7 cellular contexts compared by ENCODE assay signal in genomic region chrX:152831391-152831790, GRCh38. TPM values are rescaled to one million over a fixed set of nuclear protein-coding genes. Genes with fewer than 3 reads are reported as not detected.
DNase-seq lines count a peak whose midpoint lies in the region; ATAC-seq lines count a peak whose summit lies in the region.

No MANE protein-coding gene starts in this region.

- H3K9ac ChIP-seq in iPS-15b (ENCODE audit: low read depth, low read length): peak overlapping the region; percentile 70

- H3K27me3 Mint-ChIP-seq in activated CD8-positive, alpha-beta T cell treated with anti-CD3 and anti-CD28 coated beads, Interleukin-2, amount 10 ng/mL, durations not matched to agents 7 days and 5 days (ENCODE audit: low read depth): no peaks in the 10 kb centered on the region
- H3K27me3 Mint-ChIP-seq in stimulated activated naive CD8-positive, alpha-beta T cell treated with anti-CD3 and anti-CD28 coated beads, Interleukin-15, amount 100 ng/mL, for 72 hours: no peaks in the 10 kb centered on the region

- ATAC-seq in HG03342 (IDR thresholded peaks at IDR 0.05; ENCODE audit: unreplicated experiment) (peak; percentile 0), HG02678 (IDR thresholded peaks at IDR 0.05; ENCODE audit: unreplicated experiment) (no peak)
- no peak for ATAC-seq in activated CD8-positive, alpha-beta T cell treated with anti-CD3 and anti-CD28 coated beads, Interleukin-2, amount 10 ng/mL, durations not matched to agents 7 days and 5 days
- ATAC-seq in stimulated activated naive CD8-positive, alpha-beta T cell treated with anti-CD3 and anti-CD28 coated beads, Interleukin-15, amount 100 ng/mL, for 72 hours: no peak

- peaks cover 7% of the 10 kb centered on the region for H3K36me3 ChIP-seq in iPS-15b (ENCODE audit: control insufficient read depth, insufficient read depth, low read length)

- H3K4me3 Mint-ChIP-seq in activated CD8-positive, alpha-beta T cell treated with anti-CD3 and anti-CD28 coated beads, Interleukin-2, amount 10 ng/mL, durations not matched to agents 7 days and 5 days: peak overlapping the region; percentile 92
- H3K4me3 Mint-ChIP-seq in stimulated activated naive CD8-positive, alpha-beta T cell treated with anti-CD3 and anti-CD28 coated beads, Interleukin-15, amount 100 ng/mL, for 72 hours: peak overlapping the region; percentile 96 to 97

- peaks cover 19% of the 10 kb centered on the region for H3K4me1 Mint-ChIP-seq in activated CD8-positive, alpha-beta T cell treated with anti-CD3 and anti-CD28 coated beads, Interleukin-2, amount 10 ng/mL, durations not matched to agents 7 days and 5 days (ENCODE audit: low read depth)
- H3K4me1 Mint-ChIP-seq in stimulated activated naive CD8-positive, alpha-beta T cell treated with anti-CD3 and anti-CD28 coated beads, Interleukin-15, amount 100 ng/mL, for 72 hours: peaks cover 33% of the 10 kb centered on the region

- POLR2A ChIA-PET in activated CD8-positive, alpha-beta T cell treated with anti-CD3 and anti-CD28 coated beads, Interleukin-2, amount 10 ng/mL, durations not matched to agents 7 days and 5 days (lab: Charles Lee): no interaction called here

- H3K4me1 ChIP-seq in iPS-15b (ENCODE audit: control insufficient read depth, insufficient read depth, low read length): no peaks in the 10 kb centered on the region

- peaks cover 5% of the 10 kb centered on the region for H3K9me3 ChIP-seq in iPS-15b (ENCODE audit: control insufficient read depth, insufficient read depth, low read length)

- peaks cover 15% of the 10 kb centered on the region for H3K36me3 Mint-ChIP-seq in activated CD8-positive, alpha-beta T cell treated with anti-CD3 and anti-CD28 coated beads, Interleukin-2, amount 10 ng/mL, durations not matched to agents 7 days and 5 days (ENCODE audit: low read depth)

- H3K4me3 ChIP-seq in iPS-15b (ENCODE audit: low read depth, low read length): peak overlapping the region; percentile 83

- CTCF ChIA-PET in activated CD8-positive, alpha-beta T cell treated with anti-CD3 and anti-CD28 coated beads, Interleukin-2, amount 10 ng/mL, durations not matched to agents 7 days and 5 days (lab: Charles Lee): interaction anchor here (2.5 kb wide), 1 partner anchor 10 kb away, joined by 12 read pairs; no protein-coding TSS in a partner anchor

- peak overlapping the region; percentile 90 for H3K27ac Mint-ChIP-seq in activated CD8-positive, alpha-beta T cell treated with anti-CD3 and anti-CD28 coated beads, Interleukin-2, amount 10 ng/mL, durations not matched to agents 7 days and 5 days
- peak overlapping the region; percentile 94 to 98 for H3K27ac Mint-ChIP-seq in stimulated activated naive CD8-positive, alpha-beta T cell treated with anti-CD3 and anti-CD28 coated beads, Interleukin-15, amount 100 ng/mL, for 72 hours

- H3K27me3 ChIP-seq in iPS-15b (ENCODE audit: control insufficient read depth, insufficient read depth, low read length): no peaks in the 10 kb centered on the region

- H3K9me3 Mint-ChIP-seq in activated CD8-positive, alpha-beta T cell treated with anti-CD3 and anti-CD28 coated beads, Interleukin-2, amount 10 ng/mL, durations not matched to agents 7 days and 5 days (ENCODE audit: insufficient read depth): no peaks in the 10 kb centered on the region
- H3K9me3 Mint-ChIP-seq in stimulated activated naive CD8-positive, alpha-beta T cell treated with anti-CD3 and anti-CD28 coated beads, Interleukin-15, amount 100 ng/mL, for 72 hours: no peaks in the 10 kb centered on the region

- no peak for DNase-seq in activated CD8-positive, alpha-beta T cell treated with anti-CD3 and anti-CD28 coated beads, Interleukin-2, amount 10 ng/mL, durations not matched to agents 7 days and 5 days
- no peak for DNase-seq in stimulated activated naive CD8-positive, alpha-beta T cell treated with anti-CD3 and anti-CD28 coated beads, Interleukin-15, amount 100 ng/mL, for 72 hours
- DNase-seq in NCI-H1105 (lab: John Stamatoyannopoulos, UW) (no peak), NCI-H2107 treated with DMSO at 0.1 percent for 48 hours (lab: John Stamatoyannopoulos, UW; ENCODE audit: unreplicated experiment) (no peak)

RNA-seq across cellular contexts. Expression of gene NSDHL, which starts 0.5 kb away (rescaled TPM):
- total RNA-seq in activated CD8-positive, alpha-beta T cell treated with anti-CD3 and anti-CD28 coated beads, Interleukin-2, amount 10 ng/mL, durations not matched to agents 7 days and 5 days: 10 to 100 TPM; 14.2 to 15.5 TPM

RNA-seq across cellular contexts. Expression of gene CETN2, which starts 0.8 kb away (rescaled TPM):
- 10 to 100 TPM; 11.1 to 11.6 TPM for total RNA-seq in activated CD8-positive, alpha-beta T cell treated with anti-CD3 and anti-CD28 coated beads, Interleukin-2, amount 10 ng/mL, durations not matched to agents 7 days and 5 days
